In genomic region chr3:196837819-196838420, GRCh38 we compare ENCODE assay signal across 8 cellular contexts. TPM values are rescaled to one million over a fixed set of nuclear protein-coding genes. Genes with fewer than 3 reads are reported as not detected.
A peak's percentile ranks its signal among the peaks of the same experiment; 100 is the strongest.
DNase-seq lines count a peak whose midpoint lies in the region; ATAC-seq and TF ChIP-seq lines count a peak whose summit lies in the region.

No MANE protein-coding gene starts in this region.

- intact Hi-C loops in dorsolateral prefrontal cortex (cut with DNase I): no loop called here

- DNase-seq in CD4-positive, CD25-positive, alpha-beta regulatory T cell: peak; percentile 60 to 78 (median 67)
- DNase-seq in H7: peak; percentile 82
- peak; percentile 11 for DNase-seq in NCI-H226
- peak; percentile 83 for DNase-seq in activated CD4-positive, alpha-beta T cell treated with anti-CD3 and anti-CD28 coated beads for 48 hours
- DNase-seq in dorsolateral prefrontal cortex: peak in 6 of 10 donors; percentile 20 to 49 (median 44)
- DNase-seq in lung (ENCODE audit: low spot score): peak; percentile 66
- peak; percentile 43 to 48 for DNase-seq in stimulated activated CD8-positive, alpha-beta memory T cell treated with anti-CD3 and anti-CD28 coated beads, Interleukin-2, amount 100 ng/mL, for 1 hour (ENCODE audit: low read depth in 2 of 2)
- DNase-seq in occipital lobe (lab: John Stamatoyannopoulos, UW): no peak

- TF ChIP-seq CTCF in dorsolateral prefrontal cortex (IDR thresholded peaks at IDR 0.05 in 54 of 56, conservative IDR thresholded peaks at IDR 0.05 in 2 of 56; ENCODE audit: low read depth in 1 of 56, partially characterized antibody in 56 of 56) (peak; percentile 28 to 74 (median 62)), lung (IDR thresholded peaks at IDR 0.05; ENCODE audit: control extremely low read depth, extremely low read depth) (peak; percentile 71)

- H3K4me1 Mint-ChIP-seq in CD4-positive, CD25-positive, alpha-beta regulatory T cell: peaks cover 0 to 5% (median 2%) of the 10 kb centered on the region in 4 donors

- H3K4me1 ChIP-seq in CD4-positive, CD25-positive, alpha-beta regulatory T cell (ENCODE audit: control insufficient read depth, insufficient read depth, low read length, poor library complexity, severe bottlenecking): no peaks in the 10 kb centered on the region
- H3K4me1 ChIP-seq in lung (ENCODE audit: control insufficient read depth in 2 of 2, insufficient read depth in 2 of 2, low read length in 2 of 2): no peaks in the 10 kb centered on the region

- H3K36me3 Mint-ChIP-seq in CD4-positive, CD25-positive, alpha-beta regulatory T cell: no peaks in the 10 kb centered on the region

- 34 to 41% methylated on average over 3 of the region's 3 CpGs for WGBS in lung, 2 donors

- no peaks in the 10 kb centered on the region for H3K9me3 ChIP-seq in CD4-positive, CD25-positive, alpha-beta regulatory T cell (ENCODE audit: control insufficient read depth in 2 of 2, low read length in 2 of 2)
- H3K9me3 ChIP-seq in lung (ENCODE audit: control insufficient read depth in 2 of 2, insufficient read depth in 1 of 2, low read length in 1 of 2): no peaks in the 10 kb centered on the region

- no peak overlapping the region for H3K4me3 Mint-ChIP-seq in CD4-positive, CD25-positive, alpha-beta regulatory T cell

- H3K9me3 Mint-ChIP-seq in CD4-positive, CD25-positive, alpha-beta regulatory T cell: no peaks in the 10 kb centered on the region

- H3K27ac Mint-ChIP-seq in CD4-positive, CD25-positive, alpha-beta regulatory T cell: no peak overlapping the region

- H3K4me3 ChIP-seq in CD4-positive, CD25-positive, alpha-beta regulatory T cell (ENCODE audit: low read depth, low read length): no peak overlapping the region
- no peak overlapping the region for H3K4me3 ChIP-seq in H7 (ENCODE audit: insufficient read depth, low read depth, low read length)
- H3K4me3 ChIP-seq in dorsolateral prefrontal cortex: no peak overlapping the region
- H3K4me3 ChIP-seq in lung: no peak overlapping the region

- peaks cover 6% of the 10 kb centered on the region for H3K27me3 Mint-ChIP-seq in CD4-positive, CD25-positive, alpha-beta regulatory T cell

- H3K27me3 ChIP-seq in CD4-positive, CD25-positive, alpha-beta regulatory T cell (ENCODE audit: control insufficient read depth, insufficient read depth, low read length): no peaks in the 10 kb centered on the region
- H3K27me3 ChIP-seq in H7 (ENCODE audit: control insufficient read depth, insufficient read depth, low read length) (no peaks in the 10 kb centered on the region), dorsolateral prefrontal cortex (no peaks in the 10 kb centered on the region), lung (ENCODE audit: control insufficient read depth, insufficient read depth) (no peaks in the 10 kb centered on the region)

- ATAC-seq in CD4-positive, CD25-positive, alpha-beta regulatory T cell (ENCODE audit: low read depth in 2 of 2): peak; percentile 76 to 82
- peak; percentile 82 for ATAC-seq in lung (ENCODE audit: insufficient read depth, low FRiP score)

- no peak overlapping the region for H3K27ac ChIP-seq in CD4-positive, CD25-positive, alpha-beta regulatory T cell (ENCODE audit: insufficient read depth, low read length, poor library complexity, severe bottlenecking)
- no peak overlapping the region for H3K27ac ChIP-seq in dorsolateral prefrontal cortex
- H3K27ac ChIP-seq in lung (ENCODE audit: low read depth in 1 of 2, low read length in 1 of 2): no peak overlapping the region

- no peaks in the 10 kb centered on the region for H3K36me3 ChIP-seq in CD4-positive, CD25-positive, alpha-beta regulatory T cell (ENCODE audit: control insufficient read depth, insufficient read depth, low read length)
- H3K36me3 ChIP-seq in H7 (replicated peaks; ENCODE audit: control insufficient read depth, insufficient read depth, low read length): no peaks in the 10 kb centered on the region
- no peaks in the 10 kb centered on the region for H3K36me3 ChIP-seq in lung (ENCODE audit: control insufficient read depth in 2 of 2, insufficient read depth in 2 of 2, low read length in 2 of 2)

RNA-seq across cellular contexts. Expression of gene SENP5, which starts 29.8 kb away (rescaled TPM):
- total RNA-seq in CD4-positive, CD25-positive, alpha-beta regulatory T cell: 67.5 TPM
- polyA plus RNA-seq in CD4-positive, CD25-positive, alpha-beta regulatory T cell: 1 to 10 TPM; 6.2 to 9.8 (median 6.8) TPM
- 25.3 and 30.2 TPM in 2 replicates for total RNA-seq in H7 (2014; rRNA removed; shearing (Covaris generic))
- 10 to 100 TPM; 43.6 to 79.0 (median 59.0) TPM for total RNA-seq in dorsolateral prefrontal cortex
- 10 to 100 TPM; 26.6 to 55.7 TPM for total RNA-seq in lung
- polyA plus RNA-seq in lung: 10 to 100 TPM in 1 of 2 donors, 1 to 10 TPM in 1; 7.7 to 10.8 TPM
- total RNA-seq in occipital lobe: 86.3 TPM
